1 cellular context compared by ENCODE assay signal in the genomic region with DNA sequence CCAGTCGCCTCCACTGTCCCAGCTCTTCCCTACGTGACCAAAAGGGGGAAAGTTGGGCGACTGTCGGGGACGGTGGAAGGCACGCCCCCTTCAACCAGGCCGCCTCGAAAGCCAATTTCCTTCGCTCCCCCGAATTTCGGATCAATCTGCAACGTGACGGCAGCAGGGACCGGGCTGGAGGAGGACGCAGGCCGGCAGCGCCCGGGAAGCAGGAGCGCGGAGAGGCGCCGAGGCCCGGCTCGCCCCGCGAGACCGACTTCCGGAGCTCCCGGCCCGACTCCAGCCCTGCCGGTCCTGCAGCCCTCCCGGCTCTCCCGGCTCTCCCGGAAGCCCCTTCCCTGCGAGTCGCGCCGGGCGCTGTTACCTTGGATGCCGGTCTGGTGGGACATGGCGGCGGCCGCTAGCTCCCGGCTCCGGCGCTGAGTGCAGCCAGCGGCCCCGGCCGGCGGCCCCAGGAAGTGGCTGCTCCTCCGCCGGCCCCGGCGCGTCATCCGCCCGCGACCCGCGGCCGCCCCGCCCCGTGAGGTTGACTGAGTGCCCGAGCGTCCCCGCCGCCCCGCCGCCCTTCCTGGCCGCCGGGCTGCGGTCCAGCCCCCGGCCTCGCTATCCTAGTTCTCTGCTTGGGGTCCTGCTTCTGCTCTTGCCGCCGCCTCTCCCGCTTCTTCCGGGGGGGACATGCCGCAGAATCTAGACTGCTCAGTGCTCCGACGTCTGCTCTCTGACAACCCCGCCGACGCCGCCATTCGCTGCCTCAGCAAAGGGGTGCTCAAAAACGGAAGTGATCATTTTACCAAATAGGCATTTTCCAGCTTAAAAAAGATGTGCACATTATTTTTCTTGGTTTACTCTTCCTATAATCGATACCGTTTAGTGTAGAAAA.
TF ChIP-seq lines count a peak whose summit lies in the region.

TWF1 (minus strand) TSS at position 461 of the 880 bp plus-strand sequence; CDS start at position 389, 72 bp downstream.

TF ChIP-seq in HepG2, 621 proteins besides CTCF, POLR2A, EP300 and RAD21 (continued from another document):
- TF ChIP-seq, protein P1, sequence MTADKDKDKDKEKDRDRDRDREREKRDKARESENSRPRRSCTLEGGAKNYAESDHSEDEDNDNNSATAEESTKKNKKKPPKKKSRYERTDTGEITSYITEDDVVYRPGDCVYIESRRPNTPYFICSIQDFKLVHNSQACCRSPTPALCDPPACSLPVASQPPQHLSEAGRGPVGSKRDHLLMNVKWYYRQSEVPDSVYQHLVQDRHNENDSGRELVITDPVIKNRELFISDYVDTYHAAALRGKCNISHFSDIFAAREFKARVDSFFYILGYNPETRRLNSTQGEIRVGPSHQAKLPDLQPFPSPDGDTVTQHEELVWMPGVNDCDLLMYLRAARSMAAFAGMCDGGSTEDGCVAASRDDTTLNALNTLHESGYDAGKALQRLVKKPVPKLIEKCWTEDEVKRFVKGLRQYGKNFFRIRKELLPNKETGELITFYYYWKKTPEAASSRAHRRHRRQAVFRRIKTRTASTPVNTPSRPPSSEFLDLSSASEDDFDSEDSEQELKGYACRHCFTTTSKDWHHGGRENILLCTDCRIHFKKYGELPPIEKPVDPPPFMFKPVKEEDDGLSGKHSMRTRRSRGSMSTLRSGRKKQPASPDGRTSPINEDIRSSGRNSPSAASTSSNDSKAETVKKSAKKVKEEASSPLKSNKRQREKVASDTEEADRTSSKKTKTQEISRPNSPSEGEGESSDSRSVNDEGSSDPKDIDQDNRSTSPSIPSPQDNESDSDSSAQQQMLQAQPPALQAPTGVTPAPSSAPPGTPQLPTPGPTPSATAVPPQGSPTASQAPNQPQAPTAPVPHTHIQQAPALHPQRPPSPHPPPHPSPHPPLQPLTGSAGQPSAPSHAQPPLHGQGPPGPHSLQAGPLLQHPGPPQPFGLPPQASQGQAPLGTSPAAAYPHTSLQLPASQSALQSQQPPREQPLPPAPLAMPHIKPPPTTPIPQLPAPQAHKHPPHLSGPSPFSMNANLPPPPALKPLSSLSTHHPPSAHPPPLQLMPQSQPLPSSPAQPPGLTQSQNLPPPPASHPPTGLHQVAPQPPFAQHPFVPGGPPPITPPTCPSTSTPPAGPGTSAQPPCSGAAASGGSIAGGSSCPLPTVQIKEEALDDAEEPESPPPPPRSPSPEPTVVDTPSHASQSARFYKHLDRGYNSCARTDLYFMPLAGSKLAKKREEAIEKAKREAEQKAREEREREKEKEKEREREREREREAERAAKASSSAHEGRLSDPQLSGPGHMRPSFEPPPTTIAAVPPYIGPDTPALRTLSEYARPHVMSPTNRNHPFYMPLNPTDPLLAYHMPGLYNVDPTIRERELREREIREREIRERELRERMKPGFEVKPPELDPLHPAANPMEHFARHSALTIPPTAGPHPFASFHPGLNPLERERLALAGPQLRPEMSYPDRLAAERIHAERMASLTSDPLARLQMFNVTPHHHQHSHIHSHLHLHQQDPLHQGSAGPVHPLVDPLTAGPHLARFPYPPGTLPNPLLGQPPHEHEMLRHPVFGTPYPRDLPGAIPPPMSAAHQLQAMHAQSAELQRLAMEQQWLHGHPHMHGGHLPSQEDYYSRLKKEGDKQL (CRISPR knock-in tag; IDR thresholded peaks at IDR 0.05; ENCODE audit: low read depth): no peak
- TF ChIP-seq, protein P2, sequence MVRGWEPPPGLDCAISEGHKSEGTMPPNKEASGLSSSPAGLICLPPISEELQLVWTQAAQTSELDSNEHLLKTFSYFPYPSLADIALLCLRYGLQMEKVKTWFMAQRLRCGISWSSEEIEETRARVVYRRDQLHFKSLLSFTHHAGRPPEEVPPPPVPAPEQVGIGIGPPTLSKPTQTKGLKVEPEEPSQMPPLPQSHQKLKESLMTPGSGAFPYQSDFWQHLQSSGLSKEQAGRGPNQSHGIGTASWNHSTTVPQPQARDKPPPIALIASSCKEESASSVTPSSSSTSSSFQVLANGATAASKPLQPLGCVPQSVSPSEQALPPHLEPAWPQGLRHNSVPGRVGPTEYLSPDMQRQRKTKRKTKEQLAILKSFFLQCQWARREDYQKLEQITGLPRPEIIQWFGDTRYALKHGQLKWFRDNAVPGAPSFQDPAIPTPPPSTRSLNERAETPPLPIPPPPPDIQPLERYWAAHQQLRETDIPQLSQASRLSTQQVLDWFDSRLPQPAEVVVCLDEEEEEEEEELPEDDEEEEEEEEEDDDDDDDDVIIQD (CRISPR knock-in tag; IDR thresholded peaks at IDR 0.05; ENCODE audit: low read depth): no peak
- TF ChIP-seq HES4 (CRISPR knock-in tag; IDR thresholded peaks at IDR 0.05; ENCODE audit: borderline replicate concordance): peak; percentile 58; the same call in 1 of the 2 replicates
- TF ChIP-seq HNF4G (IDR thresholded peaks at IDR 0.05; ENCODE audit: borderline replicate concordance, low read depth, low read length): no peak
- TF ChIP-seq HNF4G (CRISPR knock-in tag; IDR thresholded peaks at IDR 0.05; ENCODE audit: borderline replicate concordance, low read depth): no peak
- no peak for TF ChIP-seq ZNF260 (CRISPR knock-in tag; IDR thresholded peaks at IDR 0.05; ENCODE audit: borderline replicate concordance, low read depth)
- no peak for TF ChIP-seq TFDP1 (CRISPR knock-in tag; IDR thresholded peaks at IDR 0.05; ENCODE audit: borderline replicate concordance)
- TF ChIP-seq ELF3 (CRISPR knock-in tag; IDR thresholded peaks at IDR 0.05): 0 out of 2 replicates have a peak, but pooled peaks have one; percentile 32
- no peak; the same call in 1 of the 2 replicates for TF ChIP-seq DNMT1 (CRISPR knock-in tag; IDR thresholded peaks at IDR 0.05)
- TF ChIP-seq NFYB (CRISPR knock-in tag; IDR thresholded peaks at IDR 0.05): peak; percentile 7; the same call in 1 of the 2 replicates
- TF ChIP-seq MYC (CRISPR knock-in tag; IDR thresholded peaks at IDR 0.05; ENCODE audit: borderline replicate concordance): no peak
- no peak for TF ChIP-seq HNRNPK (IDR thresholded peaks at IDR 0.05; ENCODE audit: low read depth, low read length, poor library complexity, severe bottlenecking)
- TF ChIP-seq UBTF (CRISPR knock-in tag; IDR thresholded peaks at IDR 0.05): peak; percentile 97
- 0 out of 2 replicates have a peak, but pooled peaks have one; percentile 15 for TF ChIP-seq HOXD1 (CRISPR knock-in tag; IDR thresholded peaks at IDR 0.05)
- 0 out of 2 replicates have a peak, but pooled peaks have one; percentile 64 for TF ChIP-seq ZNF768 (CRISPR knock-in tag; IDR thresholded peaks at IDR 0.05)
- no peak for TF ChIP-seq LCORL (IDR thresholded peaks at IDR 0.05)
- TF ChIP-seq LCORL (CRISPR knock-in tag; IDR thresholded peaks at IDR 0.05): peak; percentile 44; the same call in 1 of the 2 replicates
- peak; percentile 73; the same call in 1 of the 2 replicates for TF ChIP-seq KLF9 (CRISPR knock-in tag; IDR thresholded peaks at IDR 0.05; ENCODE audit: low read depth)
- TF ChIP-seq SALL2 (CRISPR knock-in tag; IDR thresholded peaks at IDR 0.05): peak; percentile 35; the same call in 1 of the 2 replicates
- TF ChIP-seq, protein P3, sequence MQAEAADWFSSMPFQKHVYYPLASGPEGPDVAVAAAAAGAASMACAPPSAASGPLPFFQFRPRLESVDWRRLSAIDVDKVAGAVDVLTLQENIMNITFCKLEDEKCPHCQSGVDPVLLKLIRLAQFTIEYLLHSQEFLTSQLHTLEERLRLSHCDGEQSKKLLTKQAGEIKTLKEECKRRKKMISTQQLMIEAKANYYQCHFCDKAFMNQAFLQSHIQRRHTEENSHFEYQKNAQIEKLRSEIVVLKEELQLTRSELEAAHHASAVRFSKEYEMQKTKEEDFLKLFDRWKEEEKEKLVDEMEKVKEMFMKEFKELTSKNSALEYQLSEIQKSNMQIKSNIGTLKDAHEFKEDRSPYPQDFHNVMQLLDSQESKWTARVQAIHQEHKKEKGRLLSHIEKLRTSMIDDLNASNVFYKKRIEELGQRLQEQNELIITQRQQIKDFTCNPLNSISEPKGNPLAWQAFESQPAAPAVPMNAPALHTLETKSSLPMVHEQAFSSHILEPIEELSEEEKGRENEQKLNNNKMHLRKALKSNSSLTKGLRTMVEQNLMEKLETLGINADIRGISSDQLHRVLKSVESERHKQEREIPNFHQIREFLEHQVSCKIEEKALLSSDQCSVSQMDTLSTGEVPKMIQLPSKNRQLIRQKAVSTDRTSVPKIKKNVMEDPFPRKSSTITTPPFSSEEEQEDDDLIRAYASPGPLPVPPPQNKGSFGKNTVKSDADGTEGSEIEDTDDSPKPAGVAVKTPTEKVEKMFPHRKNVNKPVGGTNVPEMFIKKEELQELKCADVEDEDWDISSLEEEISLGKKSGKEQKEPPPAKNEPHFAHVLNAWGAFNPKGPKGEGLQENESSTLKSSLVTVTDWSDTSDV (CRISPR knock-in tag; IDR thresholded peaks at IDR 0.05): no peak
